Comparison of ENCODE assay signal across 22 cellular contexts in genomic region chr15:48415036-48415886, GRCh38.
A peak's percentile ranks its signal among the peaks of the same experiment; 100 is the strongest.
DNase-seq lines count a peak whose midpoint lies in the region; ATAC-seq, FAIRE-seq and TF ChIP-seq lines count a peak whose summit lies in the region.
"Had no signal": no experiment of that assay in that cellular context is flagged by ENCODE, and none has a peak within 500 bp of the region (broad histone marks: within the 10 kb centered on the region; RNA-seq: fewer than 3 reads in every experiment).

No MANE protein-coding gene starts in this region.

- peaks cover 41% of the 10 kb centered on the region for H3K4me1 Mint-ChIP-seq in astrocyte (ENCODE audit: low read depth, unreplicated experiment)
- H3K4me1 Mint-ChIP-seq: endodermal cell; naive thymus-derived CD8-positive, alpha-beta T cell; stimulated activated effector memory CD8-positive, alpha-beta T cell treated with anti-CD3 and anti-CD28 coated beads, Interleukin-12 subunit alpha, Interleukin-12 subunit beta, amount 100 ng/mL, for 72 hours; T-cell had no signal

- no peak overlapping the region for H3K9ac ChIP-seq in astrocyte (ENCODE audit: low read length)

- 74 to 87% methylated on average over 7 to 10 of the region's 15 CpGs for WGBS in gastroesophageal sphincter (ENCODE audit: low coverage in 1 of 2), 2 donors

- H3K9me3 ChIP-seq in left ventricle myocardium inferior (replicated peaks): no peaks in the 10 kb centered on the region
- H3K9me3 ChIP-seq in astrocyte (ENCODE audit: insufficient read depth, low read depth, low read length): no peaks in the 10 kb centered on the region
- no peaks in the 10 kb centered on the region for H3K9me3 ChIP-seq in gastroesophageal sphincter
- H3K9me3 ChIP-seq in uterus: no peaks in the 10 kb centered on the region
- H3K9me3 ChIP-seq: left lung had no signal

- H3K27ac ChIP-seq in left ventricle myocardium inferior (replicated peaks) (peak overlapping the region; percentile 68), astrocyte (ENCODE audit: low read depth, low read length) (peak overlapping the region; percentile 12), gastroesophageal sphincter (peak overlapping the region in 3 of 4 donors; percentile 4 to 22 (median 15)), uterus (peak overlapping the region; percentile 42 to 71)
- H3K27ac ChIP-seq: left lung, PC-9 had no signal

- intact Hi-C loops in left ventricle myocardium inferior (cut with micrococcal nuclease) (no loop called here), Right ventricle myocardium superior (cut with DNase I) (no loop called here), uterus (cut with DNase I; ENCODE audit: low total_unique reads) (no loop called here)

- DNase-seq in left ventricle myocardium inferior (no peak), Right ventricle myocardium superior (no peak), astrocyte (ENCODE audit: low read depth) (peak; percentile 52), uterus (no peak), H4 (ENCODE audit: low spot score) (no peak), Ammon's horn (ENCODE audit: low spot score) (no peak), ureter (ENCODE audit: low spot score) (no peak)
- DNase-seq: activated CD4-positive, CD25-positive, alpha-beta regulatory T cell; activated CD8-positive, alpha-beta memory T cell treated with anti-CD3 and anti-CD28 coated beads, Interleukin-2, amount 50 U/mL, for 4 hours; activated naive CD4-positive, alpha-beta T cell treated with anti-CD3 and anti-CD28 coated beads, Interleukin-2, amount 50 U/mL, for 16 hours; endodermal cell; hippocampal formation; naive thymus-derived CD8-positive, alpha-beta T cell; NCI-H146; NCI-H510A; T-cell had no signal

- ATAC-seq in Right ventricle myocardium superior (ENCODE audit: poor library complexity): no peak
- no peak for ATAC-seq in gastroesophageal sphincter
- ATAC-seq: K562; left lung; naive thymus-derived CD8-positive, alpha-beta T cell; stimulated activated effector memory CD8-positive, alpha-beta T cell treated with anti-CD3 and anti-CD28 coated beads, Interleukin-12 subunit alpha, Interleukin-12 subunit beta, amount 100 ng/mL, for 72 hours; T-cell had no signal

- no peak overlapping the region for H3K4me3 Mint-ChIP-seq in astrocyte (ENCODE audit: unreplicated experiment)
- H3K4me3 Mint-ChIP-seq: endodermal cell; naive thymus-derived CD8-positive, alpha-beta T cell; stimulated activated effector memory CD8-positive, alpha-beta T cell treated with anti-CD3 and anti-CD28 coated beads, Interleukin-12 subunit alpha, Interleukin-12 subunit beta, amount 100 ng/mL, for 72 hours; T-cell had no signal

- H3K27me3 ChIP-seq in left ventricle myocardium inferior (ENCODE audit: low read depth) (peaks cover 3% of the 10 kb centered on the region), astrocyte (ENCODE audit: insufficient read depth, low read length) (no peaks in the 10 kb centered on the region), gastroesophageal sphincter (no peaks in the 10 kb centered on the region), uterus (no peaks in the 10 kb centered on the region)
- H3K27me3 ChIP-seq: left lung had no signal

- TF ChIP-seq CTCF in left ventricle myocardium inferior (IDR thresholded peaks at IDR 0.05; ENCODE audit: borderline replicate concordance) (no peak), astrocyte (IDR thresholded peaks at IDR 0.05; ENCODE audit: insufficient read depth, low read depth, low read length) (no peak), gastroesophageal sphincter (IDR thresholded peaks at IDR 0.05) (no peak), uterus (IDR thresholded peaks at IDR 0.05) (no peak)

- H3K27me3 Mint-ChIP-seq in astrocyte (ENCODE audit: low read depth, unreplicated experiment): no peaks in the 10 kb centered on the region

- H3K27ac Mint-ChIP-seq in astrocyte (ENCODE audit: unreplicated experiment): peak overlapping the region; percentile 72
- H3K27ac Mint-ChIP-seq: endodermal cell; stimulated activated effector memory CD8-positive, alpha-beta T cell treated with anti-CD3 and anti-CD28 coated beads, Interleukin-12 subunit alpha, Interleukin-12 subunit beta, amount 100 ng/mL, for 72 hours; T-cell had no signal

- TF ChIP-seq POLR2A in gastroesophageal sphincter (IDR thresholded peaks at IDR 0.05) (no peak), uterus (IDR thresholded peaks at IDR 0.05) (no peak)

- FAIRE-seq in astrocyte (lab: Jason Lieb, UNC): peak; percentile 34
- FAIRE-seq: A204.1, K562 had no signal

- no peaks in the 10 kb centered on the region for H3K79me2 ChIP-seq in astrocyte (ENCODE audit: insufficient read depth, low read length)

- H3K4me3 ChIP-seq in left ventricle myocardium inferior: no peak overlapping the region
- no peak overlapping the region for H3K4me3 ChIP-seq in astrocyte (ENCODE audit: insufficient read depth, low read depth, low read length)
- H3K4me3 ChIP-seq in gastroesophageal sphincter: no peak overlapping the region
- no peak overlapping the region for H3K4me3 ChIP-seq in uterus
- H3K4me3 ChIP-seq: K562, left lung, PC-9 had no signal

- H3K9me3 Mint-ChIP-seq in astrocyte (ENCODE audit: unreplicated experiment): no peaks in the 10 kb centered on the region
- H3K9me3 Mint-ChIP-seq: endodermal cell; naive thymus-derived CD8-positive, alpha-beta T cell; stimulated activated effector memory CD8-positive, alpha-beta T cell treated with anti-CD3 and anti-CD28 coated beads, Interleukin-12 subunit alpha, Interleukin-12 subunit beta, amount 100 ng/mL, for 72 hours; T-cell had no signal

- H3K4me2 ChIP-seq in astrocyte (ENCODE audit: low read length): no peak overlapping the region
- H3K4me2 ChIP-seq: PC-9 had no signal

- peaks cover 55% of the 10 kb centered on the region for H3K36me3 Mint-ChIP-seq in astrocyte (ENCODE audit: low read depth, unreplicated experiment)
- H3K36me3 Mint-ChIP-seq: naive thymus-derived CD8-positive, alpha-beta T cell; stimulated activated effector memory CD8-positive, alpha-beta T cell treated with anti-CD3 and anti-CD28 coated beads, Interleukin-12 subunit alpha, Interleukin-12 subunit beta, amount 100 ng/mL, for 72 hours; T-cell had no signal

- H3K36me3 ChIP-seq in left ventricle myocardium inferior (peaks cover 46% of the 10 kb centered on the region), astrocyte (ENCODE audit: insufficient read depth, low read length) (peaks cover 82% of the 10 kb centered on the region), gastroesophageal sphincter (peaks cover 0 to 99% of the 10 kb centered on the region in 2 donors), uterus (no peaks in the 10 kb centered on the region)

- H4K20me1 ChIP-seq in astrocyte (ENCODE audit: insufficient read depth, low read length): peaks cover 6% of the 10 kb centered on the region

- no peak for TF ChIP-seq EP300 in gastroesophageal sphincter (IDR thresholded peaks at IDR 0.05)

- no peak overlapping the region for H2AFZ ChIP-seq in astrocyte (ENCODE audit: low read depth, low read length)
- H2AFZ ChIP-seq: PC-9 had no signal

- H3K4me1 ChIP-seq in left ventricle myocardium inferior: peaks cover 21% of the 10 kb centered on the region
- H3K4me1 ChIP-seq in astrocyte (ENCODE audit: insufficient read depth, low read length): peaks cover 27% of the 10 kb centered on the region
- H3K4me1 ChIP-seq in gastroesophageal sphincter: peaks cover 0 to 31% (median 0%) of the 10 kb centered on the region in 3 donors
- no peaks in the 10 kb centered on the region for H3K4me1 ChIP-seq in uterus
- H3K4me1 ChIP-seq: left lung had no signal

Comparison
In these comparisons a context has a peak if more than half of its experiments do, and no peak if none do; other contexts are left out.
1. H3K27ac ChIP-seq: peak in every context shown above with its lines; median percentile 68 in left ventricle myocardium inferior; 56 in uterus; 15 in gastroesophageal sphincter; 12 in astrocyte.